In genomic region chr10:72124984-72125383, GRCh38 we compare ENCODE assay signal across 13 cellular contexts. TPM values are rescaled to one million over a fixed set of nuclear protein-coding genes. Genes with fewer than 3 reads are reported as not detected.
A peak's percentile ranks its signal among the peaks of the same experiment; 100 is the strongest.
DNase-seq lines count a peak whose midpoint lies in the region; ATAC-seq and TF ChIP-seq lines count a peak whose summit lies in the region.
"Had no signal": no experiment of that assay in that cellular context is flagged by ENCODE, and none has a peak within 500 bp of the region (broad histone marks: within the 10 kb centered on the region; RNA-seq: fewer than 3 reads in every experiment).

No MANE protein-coding gene starts in this region.

- H3K36me3 Mint-ChIP-seq in CD4-positive, alpha-beta memory T cell, result peaks cover 4 to 13% of the 10 kb centered on the region in 2 donors

- no peaks in the 10 kb centered on the region for H3K27me3 Mint-ChIP-seq in CD4-positive, alpha-beta memory T cell
- H3K27me3 Mint-ChIP-seq: activated naive CD8-positive, alpha-beta T cell treated with anti-CD3 and anti-CD28 coated beads for 36 hours had no signal

- ATAC-seq in HG03045 (IDR thresholded peaks at IDR 0.05; ENCODE audit: unreplicated experiment) (no peak), HG03565 (IDR thresholded peaks at IDR 0.05; ENCODE audit: unreplicated experiment) (no peak), GM19023 (IDR thresholded peaks at IDR 0.05; ENCODE audit: unreplicated experiment) (no peak), HG02798 (IDR thresholded peaks at IDR 0.05; ENCODE audit: poor library complexity, unreplicated experiment) (no peak)
- ATAC-seq: mucosa of descending colon had no signal

- H3K27ac ChIP-seq in CD4-positive, alpha-beta memory T cell (ENCODE audit: low read depth, low read length), result no peak overlapping the region
- H3K27ac ChIP-seq in SJCRH30, result peak overlapping the region; percentile 45; the same call in 1 of the 2 replicates

- DNase-seq in CD4-positive, alpha-beta memory T cell, result no peak
- DNase-seq in SJCRH30 (peak; percentile 17 to 51), fibroblast of the aortic adventitia (ENCODE audit: low read depth) (peak; percentile 68), non-pigmented ciliary epithelial cell (ENCODE audit: low read depth) (peak; percentile 34)
- DNase-seq: activated naive CD8-positive, alpha-beta T cell treated with anti-CD3 and anti-CD28 coated beads for 36 hours; Caco-2; effector memory CD4-positive, alpha-beta T cell; mucosa of descending colon had no signal

- no peak for TF ChIP-seq CTCF in fibroblast of the aortic adventitia (IDR thresholded peaks at IDR 0.05; ENCODE audit: insufficient read depth, low read length)

- H3K4me1 ChIP-seq in CD4-positive, alpha-beta memory T cell (ENCODE audit: insufficient read depth, low read length), result peaks cover 29% of the 10 kb centered on the region
- peaks cover 8% of the 10 kb centered on the region for H3K4me1 ChIP-seq in SJCRH30

- CTCF ChIA-PET in CD4-positive, alpha-beta memory T cell (lab: Charles Lee; ENCODE audit: partially characterized antibody), result interaction anchor here (0.7 to 9.4 kb wide), 19 partner anchors 10 to 228 kb away, joined by 3 to 196 read pairs (median 9); partner anchors contain the start of gene DDIT4

- no peaks in the 10 kb centered on the region for H3K9me3 Mint-ChIP-seq in CD4-positive, alpha-beta memory T cell
- H3K9me3 Mint-ChIP-seq: activated naive CD8-positive, alpha-beta T cell treated with anti-CD3 and anti-CD28 coated beads for 36 hours had no signal

- intact Hi-C loops in CD4-positive, alpha-beta memory T cell (cut with micrococcal nuclease), result loop anchor here (2.0 to 5.0 kb wide), 2 partner anchors 16 to 38 kb away; partner anchors contain the start of gene SPOCK2

- H3K9me3 ChIP-seq in CD4-positive, alpha-beta memory T cell (ENCODE audit: control insufficient read depth in 1 of 2, low read length in 2 of 2), result no peaks in the 10 kb centered on the region
- H3K9me3 ChIP-seq in SJCRH30 (replicated peaks), result 0 out of 2 replicates have a peak, but pooled peaks cover 3% of the 10 kb centered on the region
- H3K9me3 ChIP-seq: mucosa of descending colon had no signal

- POLR2A ChIA-PET in CD4-positive, alpha-beta memory T cell (lab: Charles Lee; ENCODE audit: partially characterized antibody), result interaction anchor here (1.7 to 2.8 kb wide), 6 partner anchors 11 to 91 kb away, joined by 4 to 37 read pairs (median 7); partner anchors contain the start of genes ANAPC16, ASCC1 and SPOCK2

- peaks cover 24 to 43% (median 27%) of the 10 kb centered on the region in 4 donors for H3K4me1 Mint-ChIP-seq in CD4-positive, alpha-beta memory T cell

- no peak overlapping the region for H3K4me3 Mint-ChIP-seq in CD4-positive, alpha-beta memory T cell
- H3K4me3 Mint-ChIP-seq: activated naive CD8-positive, alpha-beta T cell treated with anti-CD3 and anti-CD28 coated beads for 36 hours had no signal

- no peak overlapping the region for H3K4me3 ChIP-seq in CD4-positive, alpha-beta memory T cell (ENCODE audit: low read length in 2 of 2)
- H3K4me3 ChIP-seq in SJCRH30, result no peak overlapping the region
- H3K4me3 ChIP-seq in fibroblast of the aortic adventitia (ENCODE audit: low read depth, low read length), result no peak overlapping the region
- H3K4me3 ChIP-seq: mucosa of descending colon had no signal

- no peaks in the 10 kb centered on the region for H3K27me3 ChIP-seq in CD4-positive, alpha-beta memory T cell (ENCODE audit: insufficient read depth, low read length)
- no peaks in the 10 kb centered on the region for H3K27me3 ChIP-seq in SJCRH30

- H3K27ac Mint-ChIP-seq in CD4-positive, alpha-beta memory T cell, result peak overlapping the region in 4 of 7 donors; percentile 2 to 79 (median 58)
- H3K27ac Mint-ChIP-seq: activated naive CD8-positive, alpha-beta T cell treated with anti-CD3 and anti-CD28 coated beads for 36 hours had no signal

- H3K36me3 ChIP-seq in CD4-positive, alpha-beta memory T cell (ENCODE audit: insufficient read depth, low read length), result no peaks in the 10 kb centered on the region
- H3K36me3 ChIP-seq in SJCRH30, result no peaks in the 10 kb centered on the region; the same call in 1 of the 2 replicates

RNA-seq across cellular contexts. Expression of gene SPOCK2, which starts 36.6 kb away (rescaled TPM):
- total RNA-seq in CD4-positive, alpha-beta memory T cell, result 100 to 1,000 TPM; 552 to 556 TPM
- polyA plus RNA-seq in CD4-positive, alpha-beta memory T cell, result 100 to 1,000 TPM; 174 to 260 TPM
- 14.3 and 15.5 TPM in 2 replicates for total RNA-seq in SJCRH30 (2014; rRNA removed; shearing (Covaris generic))
- total RNA-seq in fibroblast of the aortic adventitia (ENCODE audit: low replicate concordance), result 0.36 and 0.98 TPM in 2 replicates
- total RNA-seq: HT1080 had no signal

Comparison
In these comparisons a context has a peak if more than half of its experiments do, and no peak if none do; other contexts are left out.
1. DNase-seq: peak in SJCRH30 (2 of 2), fibroblast of the aortic adventitia (single experiment) and non-pigmented ciliary epithelial cell (single experiment); none in CD4-positive, alpha-beta memory T cell (0 of 5).
2. RNA of gene SPOCK2, which starts 36.6 kb away (total RNA-seq): 552 to 556 TPM in CD4-positive, alpha-beta memory T cell; 14.3 to 15.5 TPM in SJCRH30 and 0.36 to 0.98 TPM in fibroblast of the aortic adventitia; every median in the first group is over 10 times any median in the second.